13 cellular contexts compared by ENCODE assay signal in the genomic region with DNA sequence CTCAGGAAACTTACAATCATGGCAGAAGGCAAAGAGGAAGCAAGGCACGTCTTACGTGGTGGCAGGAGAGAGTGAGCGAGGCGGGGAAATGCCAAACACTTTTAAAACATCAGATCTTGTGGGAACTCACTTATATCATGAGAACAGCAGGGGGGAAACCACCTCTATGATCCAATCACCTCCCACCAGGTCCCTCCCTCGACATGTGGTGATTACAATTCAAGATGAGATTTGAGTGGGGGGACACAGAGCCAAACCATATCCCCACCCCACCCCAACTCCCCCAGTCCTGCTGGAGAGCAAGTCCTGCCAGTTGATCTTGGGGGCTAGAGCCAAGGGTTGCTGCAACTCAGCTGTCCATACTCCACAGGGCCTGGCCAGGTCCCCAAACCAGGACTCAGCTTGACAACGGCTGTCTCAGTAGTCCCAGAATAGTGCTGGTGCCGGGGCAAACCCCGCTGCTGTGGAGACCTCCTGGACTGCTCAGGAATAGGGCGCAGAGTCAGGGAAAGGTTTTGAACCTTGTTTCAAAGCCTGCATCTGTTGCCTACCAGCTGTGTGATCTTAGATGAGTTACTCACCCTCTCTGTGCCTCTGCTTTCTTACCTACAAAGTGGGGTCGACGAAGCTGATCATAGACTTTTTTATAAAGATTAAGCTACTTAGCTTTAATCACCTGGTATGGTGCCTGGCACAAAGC.
A peak's percentile ranks its signal among the peaks of the same experiment; 100 is the strongest.
DNase-seq lines count a peak whose midpoint lies in the region; TF ChIP-seq lines count a peak whose summit lies in the region.
"Had no signal": no experiment of that assay in that cellular context is flagged by ENCODE, and none has a peak within 500 bp of the region (broad histone marks: within the 10 kb centered on the region; RNA-seq: fewer than 3 reads in every experiment).

No MANE protein-coding gene starts in this region.

- H3K27ac Mint-ChIP-seq in chondrocyte (ENCODE audit: unreplicated experiment), result no peak overlapping the region
- H3K27ac Mint-ChIP-seq: nephron progenitor cell had no signal

- no peak overlapping the region for H3K4me3 Mint-ChIP-seq in chondrocyte (ENCODE audit: unreplicated experiment)
- H3K4me3 Mint-ChIP-seq: nephron progenitor cell had no signal

- no peaks in the 10 kb centered on the region for H3K27me3 Mint-ChIP-seq in chondrocyte (ENCODE audit: low read depth)

- DNase-seq in activated CD8-positive, alpha-beta memory T cell treated with anti-CD3 and anti-CD28 coated beads, Interleukin-2, amount 50 U/mL, for 48 hours, result peak; percentile 53
- DNase-seq in activated CD8-positive, alpha-beta memory T cell treated with anti-CD3 and anti-CD28 coated beads for 24 hours, result no peak
- DNase-seq in NB4 (ENCODE audit: low read depth) (peak; percentile 45), chondrocyte (ENCODE audit: low spot score) (peak; percentile 51), NOMO-1 treated with DMSO at 0.1 percent for 48 hours (lab: John Stamatoyannopoulos, UW; ENCODE audit: unreplicated experiment) (no peak), cortex of kidney (lab: John Stamatoyannopoulos, UW) (no peak), putamen (ENCODE audit: low spot score) (no peak)
- DNase-seq in stimulated activated CD4-positive, alpha-beta T cell treated with anti-CD3 and anti-CD28 coated beads, Interleukin-4, amount 100 ng/mL, for 24 hours, result peak; percentile 51
- DNase-seq: MG63, NCI-H2227 treated with DMSO at 0.1 percent for 48 hours, nephron progenitor cell, T-helper 9 cell had no signal

- H3K4me3 ChIP-seq in NB4 (ENCODE audit: low read depth, low read length), result no peak overlapping the region
- H3K4me3 ChIP-seq: breast epithelium, MG63 had no signal

- no peak for TF ChIP-seq POLR2A in NB4 (IDR thresholded peaks at IDR 0.05; ENCODE audit: extremely low read depth, insufficient read length)

- H3K4me1 Mint-ChIP-seq in chondrocyte (ENCODE audit: low read depth), result peaks cover 9% of the 10 kb centered on the region

- H3K36me3 Mint-ChIP-seq in chondrocyte (ENCODE audit: low read depth), result no peaks in the 10 kb centered on the region

- TF ChIP-seq CTCF in NB4 (IDR thresholded peaks at IDR 0.05; ENCODE audit: low read depth, low read length), result no peak
- TF ChIP-seq CTCF in chondrocyte (IDR thresholded peaks at IDR 0.05), result no peak

- H3K9me3 Mint-ChIP-seq in chondrocyte (ENCODE audit: low read depth), result no peaks in the 10 kb centered on the region
- H3K9me3 Mint-ChIP-seq: nephron progenitor cell had no signal

Comparison
In these comparisons a context has a peak if more than half of its experiments do, and no peak if none do; other contexts are left out.
1. DNase-seq: peak in activated CD8-positive, alpha-beta memory T cell treated with anti-CD3 and anti-CD28 coated beads, Interleukin-2, amount 50 U/mL, for 48 hours (single experiment), NB4 (single experiment), chondrocyte (single experiment) and stimulated activated CD4-positive, alpha-beta T cell treated with anti-CD3 and anti-CD28 coated beads, Interleukin-4, amount 100 ng/mL, for 24 hours (single experiment); none in activated CD8-positive, alpha-beta memory T cell treated with anti-CD3 and anti-CD28 coated beads for 24 hours (single experiment), NOMO-1 treated with DMSO at 0.1 percent for 48 hours (single experiment), cortex of kidney (single experiment) and putamen (single experiment).